Comparison of ENCODE assay signal across 24 cellular contexts in the genomic region with DNA sequence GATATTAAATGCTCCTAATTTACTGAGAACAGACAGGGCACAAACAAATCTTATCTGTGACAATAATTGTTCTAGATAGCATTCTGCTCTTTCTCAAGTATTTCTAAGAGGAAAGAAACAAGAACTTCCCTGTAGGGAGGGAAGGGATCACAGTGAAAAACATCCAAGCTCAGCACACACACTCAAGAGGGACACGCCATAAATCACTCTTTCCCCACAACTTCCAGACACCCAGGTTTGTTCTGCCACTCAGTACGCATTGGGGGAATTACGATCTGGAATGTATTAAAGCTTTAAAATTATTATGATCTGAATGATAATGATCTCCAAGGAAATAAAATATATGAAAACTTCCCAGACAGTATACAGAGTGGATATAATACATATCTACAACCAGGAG.
"Had no signal": no experiment of that assay in that cellular context is flagged by ENCODE, and none has a peak within 500 bp of the region (broad histone marks: within the 10 kb centered on the region; RNA-seq: fewer than 3 reads in every experiment).

No MANE protein-coding gene starts in this region.

- DNase-seq: hippocampal formation; kidney glomerular epithelial cell; left cardiac atrium; lower lobe of right lung; mammary epithelial cell; mesenchymal stem cell; naive thymus-derived CD8-positive, alpha-beta T cell; occipital lobe; psoas muscle; right lobe of liver; stimulated activated CD4-positive, alpha-beta T cell treated with anti-CD3 and anti-CD28 coated beads, Interleukin-1b, Interleukin-23, amount 100 ng/mL, for 48 hours; stimulated activated CD4-positive, alpha-beta T cell treated with anti-CD3 and anti-CD28 coated beads, Interleukin-2, amount 100 ng/mL, for 48 hours; stimulated activated CD4-positive, alpha-beta T cell treated with anti-CD3 and anti-CD28 coated beads, Interleukin-4, amount 100 ng/mL, for 4 hours; stimulated activated CD8-positive, alpha-beta memory T cell treated with anti-CD3 and anti-CD28 coated beads, Interleukin-4, amount 100 ng/mL, for 48 hours; stimulated activated naive CD4-positive, alpha-beta T cell treated with Interleukin-2 at 50 U/mL for 16 hours; stimulated activated naive CD8-positive, alpha-beta T cell treated with anti-CD3 and anti-CD28 coated beads, Interleukin-15, amount 100 ng/mL, for 72 hours; substantia nigra; thyroid gland; transverse colon; upper lobe of left lung had no signal

- H3K9me3 ChIP-seq: lower lobe of right lung, psoas muscle, right atrium auricular region, right lobe of liver, thyroid gland, transverse colon, upper lobe of left lung, vagina had no signal

- H3K27ac ChIP-seq: lower lobe of right lung, parathyroid adenoma, psoas muscle, right atrium auricular region, right lobe of liver, thyroid gland, transverse colon, vagina had no signal

- H3K4me3 ChIP-seq: lower lobe of right lung, psoas muscle, right atrium auricular region, right lobe of liver, smooth muscle cell, thyroid gland, transverse colon, upper lobe of left lung, vagina had no signal

- H3K4me1 ChIP-seq: parathyroid adenoma, psoas muscle, right atrium auricular region, right lobe of liver, thyroid gland, transverse colon, vagina had no signal

- H3K36me3 ChIP-seq: right atrium auricular region, right lobe of liver, transverse colon had no signal

- H3K27me3 ChIP-seq: right atrium auricular region, right lobe of liver, thyroid gland, transverse colon, upper lobe of left lung, vagina had no signal
